In genomic region chr2:207746131-207746530, GRCh38 we compare ENCODE assay signal across 8 cellular contexts. TPM values are rescaled to one million over a fixed set of nuclear protein-coding genes. Genes with fewer than 3 reads are reported as not detected.
DNase-seq lines count a peak whose midpoint lies in the region; ATAC-seq lines count a peak whose summit lies in the region.

No MANE protein-coding gene starts in this region.

- no peaks in the 10 kb centered on the region for H3K4me1 Mint-ChIP-seq in activated T-cell treated with anti-CD3 and anti-CD28 coated beads, Interleukin-2, amount 50 U/mL, for 72 hours (ENCODE audit: low read depth)

- DNase-seq in Daoy (ENCODE audit: low read depth) (peak; percentile 65), NCI-H748 treated with DMSO at 0.1 percent for 48 hours (lab: John Stamatoyannopoulos, UW) (peak; percentile 49), glomerular visceral epithelial cell (ENCODE audit: extremely low spot score) (peak; percentile 75), pons (ENCODE audit: low spot score) (peak; percentile 85), HuH-7 (ENCODE audit: low spot score) (no peak)
- DNase-seq in activated T-cell treated with anti-CD3 and anti-CD28 coated beads, Interleukin-2, amount 50 U/mL, for 72 hours: peak; percentile 37 to 53

- no peak overlapping the region for H3K4me3 Mint-ChIP-seq in activated T-cell treated with anti-CD3 and anti-CD28 coated beads, Interleukin-2, amount 50 U/mL, for 72 hours

- no peaks in the 10 kb centered on the region for H3K27me3 Mint-ChIP-seq in activated T-cell treated with anti-CD3 and anti-CD28 coated beads, Interleukin-2, amount 50 U/mL, for 72 hours (ENCODE audit: low read depth)

- H3K9me3 Mint-ChIP-seq in activated T-cell treated with anti-CD3 and anti-CD28 coated beads, Interleukin-2, amount 50 U/mL, for 72 hours: no peaks in the 10 kb centered on the region

- ATAC-seq in GM19455 (IDR thresholded peaks at IDR 0.05; ENCODE audit: unreplicated experiment) (peak; percentile 76), HG03460 (IDR thresholded peaks at IDR 0.05; ENCODE audit: unreplicated experiment) (peak; percentile 82)
- peak; percentile 77 to 79 for ATAC-seq in activated T-cell treated with anti-CD3 and anti-CD28 coated beads, Interleukin-2, amount 50 U/mL, for 72 hours (replicated peaks in 1 of 2)

- H3K27ac Mint-ChIP-seq in activated T-cell treated with anti-CD3 and anti-CD28 coated beads, Interleukin-2, amount 50 U/mL, for 72 hours: no peak overlapping the region

- no peaks in the 10 kb centered on the region for H3K36me3 Mint-ChIP-seq in activated T-cell treated with anti-CD3 and anti-CD28 coated beads, Interleukin-2, amount 50 U/mL, for 72 hours (ENCODE audit: insufficient read depth in 2 of 2)

RNA-seq across cellular contexts. Expression of gene FZD5, which starts 23.6 kb away (rescaled TPM):
- 1.4 and 2.0 TPM in 2 replicates for total RNA-seq in Daoy (2014; rRNA removed; shearing (Covaris generic))
- total RNA-seq in activated T-cell treated with anti-CD3 and anti-CD28 coated beads, Interleukin-2, amount 50 U/mL, for 72 hours: under 1 TPM; 0.65 to 0.70 TPM

RNA-seq across cellular contexts. Expression of gene CCNYL1, which starts 34.7 kb away (rescaled TPM):
- total RNA-seq in Daoy (2014; rRNA removed; shearing (Covaris generic)): 3.2 and 3.6 TPM in 2 replicates
- total RNA-seq in activated T-cell treated with anti-CD3 and anti-CD28 coated beads, Interleukin-2, amount 50 U/mL, for 72 hours: 1 to 10 TPM; 5.1 to 7.0 TPM
